In genomic region chr13:109155301-109155761, GRCh38 we compare ENCODE assay signal across 11 cellular contexts.
DNase-seq lines count a peak whose midpoint lies in the region; ATAC-seq and TF ChIP-seq lines count a peak whose summit lies in the region.
"Had no signal": no experiment of that assay in that cellular context is flagged by ENCODE, and none has a peak within 500 bp of the region (broad histone marks: within the 10 kb centered on the region; RNA-seq: fewer than 3 reads in every experiment).

No MANE protein-coding gene starts in this region.

- H3K4me3 ChIP-seq in fibroblast of the aortic adventitia (ENCODE audit: low read depth, low read length) (no peak overlapping the region), skeletal muscle cell (ENCODE audit: low read depth, low read length) (no peak overlapping the region)
- H3K4me3 ChIP-seq: GM12878 had no signal

- peak; percentile 86 for DNase-seq in ELR (ENCODE audit: low read depth)
- DNase-seq in fibroblast of the aortic adventitia (ENCODE audit: low read depth), result peak; percentile 79
- peak; percentile 83 for DNase-seq in skeletal muscle cell (ENCODE audit: low read depth)
- DNase-seq in NCI-H526 (lab: John Stamatoyannopoulos, UW), result no peak
- no peak for DNase-seq in medulla oblongata (ENCODE audit: extremely low spot score)
- no peak for DNase-seq in NCI-H2196 treated with DMSO at 0.1 percent for 48 hours (lab: John Stamatoyannopoulos, UW; ENCODE audit: unreplicated experiment)
- DNase-seq in activated CD8-positive, alpha-beta memory T cell treated with anti-CD3 and anti-CD28 coated beads, Interleukin-2, amount 50 U/mL, for 48 hours, result no peak
- DNase-seq: NCI-H774, T-helper 17 cell had no signal

- TF ChIP-seq CTCF in fibroblast of the aortic adventitia (IDR thresholded peaks at IDR 0.05; ENCODE audit: insufficient read depth, low read length), result no peak

- ATAC-seq in SK-N-SH treated with all-trans-retinoic acid at 6 μM for 48 hours, result peak; percentile 9
- ATAC-seq: GM12878, T-helper 17 cell had no signal

TF ChIP-seq in SK-N-SH treated with all-trans-retinoic acid at 6 μM for 48 hours, 23 proteins besides CTCF, POLR2A, EP300 and RAD21:
- TF ChIP-seq ZFP3 (CRISPR knock-in tag; IDR thresholded peaks at IDR 0.05) (no peak), ZNF8 (CRISPR knock-in tag; IDR thresholded peaks at IDR 0.05) (no peak), ZNF565 (CRISPR knock-in tag; conservative IDR thresholded peaks at IDR 0.05; ENCODE audit: low read depth) (no peak)

Comparison
In these comparisons a context has a peak if more than half of its experiments do, and no peak if none do; other contexts are left out.
1. DNase-seq: peak in ELR (single experiment), fibroblast of the aortic adventitia (single experiment) and skeletal muscle cell (single experiment); none in NCI-H526 (0 of 2), medulla oblongata (single experiment), NCI-H2196 treated with DMSO at 0.1 percent for 48 hours (single experiment) and activated CD8-positive, alpha-beta memory T cell treated with anti-CD3 and anti-CD28 coated beads, Interleukin-2, amount 50 U/mL, for 48 hours (single experiment).